Comparison of ENCODE assay signal across 8 cellular contexts in the genomic region with DNA sequence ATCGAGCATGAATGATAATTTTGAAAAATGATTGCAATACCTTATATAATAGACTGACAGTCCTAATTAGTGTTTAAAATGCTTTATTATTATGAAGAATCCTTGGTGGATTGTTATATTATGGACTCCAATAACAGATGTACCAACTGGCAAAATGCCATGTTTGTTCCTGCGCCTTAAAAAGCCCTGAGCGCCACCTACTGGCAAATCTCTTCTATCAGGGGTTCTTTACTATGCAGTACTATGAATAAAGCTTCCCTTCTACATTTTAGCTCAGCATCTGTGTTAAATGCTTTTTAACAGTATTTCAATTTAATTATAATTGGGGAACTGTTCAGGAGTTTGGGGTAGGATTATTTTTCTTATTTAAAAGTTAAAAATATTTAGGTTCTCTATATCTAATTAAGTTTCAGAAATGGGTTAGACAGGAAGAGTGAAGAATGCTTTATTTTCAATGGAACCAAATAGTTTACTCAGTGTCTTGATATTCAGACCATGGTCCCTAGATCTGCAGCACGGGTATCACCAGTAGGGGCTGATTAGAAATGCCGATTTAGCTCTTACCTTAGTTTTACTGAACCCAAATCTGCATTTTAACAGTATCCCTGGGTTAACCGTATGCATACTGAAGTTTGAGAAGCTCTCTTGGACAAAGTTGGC. TPM values are rescaled to one million over a fixed set of nuclear protein-coding genes. Genes with fewer than 3 reads are reported as not detected.
DNase-seq lines count a peak whose midpoint lies in the region; ATAC-seq, FAIRE-seq and TF ChIP-seq lines count a peak whose summit lies in the region.

No MANE protein-coding gene starts in this region.

- H3K9me2 ChIP-seq in DOHH2 (replicated peaks; ENCODE audit: control insufficient read depth, low read length): no peaks in the 10 kb centered on the region

- no peak overlapping the region for H2AFZ ChIP-seq in keratinocyte (ENCODE audit: control insufficient read depth, low read length)

- FAIRE-seq in bronchial epithelial cell (lab: Jason Lieb, UNC) (no peak), keratinocyte (lab: Jason Lieb, UNC) (peak; percentile 67)

- H3K27me3 ChIP-seq in DOHH2 (ENCODE audit: control insufficient read depth, low read length) (no peaks in the 10 kb centered on the region), bronchial epithelial cell (ENCODE audit: control insufficient read depth, insufficient read depth, low read length) (no peaks in the 10 kb centered on the region), keratinocyte (ENCODE audit: control insufficient read depth, extremely low read depth, insufficient read depth, low read length) (no peaks in the 10 kb centered on the region)

- H3K79me2 ChIP-seq in DOHH2 (ENCODE audit: control insufficient read depth, low read length) (peaks cover 84% of the 10 kb centered on the region), keratinocyte (ENCODE audit: control insufficient read depth, insufficient read depth, low read length) (peaks cover 44% of the 10 kb centered on the region)

- 0 out of 2 replicates have a peak, but pooled peaks cover 6% of the 10 kb centered on the region for H3F3A ChIP-seq in DOHH2 (ENCODE audit: control insufficient read depth, insufficient read depth)

- H3K36me3 ChIP-seq in DOHH2 (ENCODE audit: control insufficient read depth, low read length) (peaks cover 28% of the 10 kb centered on the region), bronchial epithelial cell (ENCODE audit: control insufficient read depth, insufficient read depth, low read length) (peaks cover 2% of the 10 kb centered on the region), keratinocyte (ENCODE audit: control insufficient read depth in 2 of 2, extremely low read depth in 1 of 2, insufficient read depth in 2 of 2, low read length in 2 of 2) (peaks cover 2 to 9% of the 10 kb centered on the region in 2 experiments)

- H4K20me1 ChIP-seq in DOHH2 (ENCODE audit: control insufficient read depth, insufficient read depth, low read depth, low read length) (peaks cover 11% of the 10 kb centered on the region; the same call in 1 of the 2 replicates), keratinocyte (ENCODE audit: control insufficient read depth, extremely low read depth, insufficient read depth, low read length) (peaks cover 6% of the 10 kb centered on the region)

- H3K9me3 ChIP-seq in DOHH2 (ENCODE audit: control insufficient read depth, insufficient read depth, low read length): no peaks in the 10 kb centered on the region
- H3K9me3 ChIP-seq in keratinocyte (ENCODE audit: control insufficient read depth, low read depth, low read length): no peaks in the 10 kb centered on the region

- H3K4me2 ChIP-seq in DOHH2 (ENCODE audit: low read length) (no peak overlapping the region), keratinocyte (ENCODE audit: control insufficient read depth, extremely low read depth, insufficient read depth, low read depth, low read length) (no peak overlapping the region)

- TF ChIP-seq CTCF in DOHH2 (IDR thresholded peaks at IDR 0.05; ENCODE audit: low read depth, low read length, poor library complexity, severe bottlenecking) (peak; percentile 84), WI38 (IDR thresholded peaks at IDR 0.05; ENCODE audit: low read depth, low read length) (peak; percentile 61), bronchial epithelial cell (IDR thresholded peaks at IDR 0.05; ENCODE audit: insufficient read depth, low read length, severe bottlenecking) (peak; percentile 57), keratinocyte (optimal IDR thresholded peaks at IDR 0.05 in 1 of 3, IDR thresholded peaks at IDR 0.05 in 1 of 3, conservative IDR thresholded peaks at IDR 0.05 in 1 of 3; ENCODE audit: extremely low read depth in 1 of 3, insufficient read depth in 2 of 3, low read length in 3 of 3) (peak; percentile 59 to 69 (median 63))

- no peaks in the 10 kb centered on the region for H3K9me1 ChIP-seq in keratinocyte (ENCODE audit: control insufficient read depth, extremely low read depth, insufficient read depth, low read length)

- DNase-seq in NCI-H2196 treated with DMSO at 0.1 percent for 48 hours (lab: John Stamatoyannopoulos, UW; ENCODE audit: unreplicated experiment): peak; percentile 44
- peak; percentile 82 for DNase-seq in bronchial epithelial cell (ENCODE audit: low read depth)
- DNase-seq in keratinocyte (ENCODE audit: low read depth, low spot score): peak; percentile 52
- DNase-seq in stimulated activated CD4-positive, alpha-beta T cell treated with anti-CD3 and anti-CD28 coated beads, Interleukin-1b, Interleukin-23, amount 100 ng/mL, for 24 hours (ENCODE audit: low read depth in 4 of 4, low spot score in 1 of 4): peak; percentile 58 to 80 (median 66)

- H3K9ac ChIP-seq in keratinocyte (ENCODE audit: control insufficient read depth, extremely low read depth, insufficient read depth, low read length): no peak overlapping the region

- H3K4me1 ChIP-seq in DOHH2 (ENCODE audit: control insufficient read depth, low read length) (peaks cover 14% of the 10 kb centered on the region), keratinocyte (ENCODE audit: control insufficient read depth, extremely low read depth, insufficient read depth, low read length) (peaks cover 2% of the 10 kb centered on the region)

- dilution Hi-C loops in keratinocyte (cut with MboI; ENCODE audit: extremely low pct_ligation_motif_present, low sequenced_read_pairs): no loop called here

- H3K27ac ChIP-seq in DOHH2 (ENCODE audit: low read depth, low read length) (no peak overlapping the region), keratinocyte (ENCODE audit: control insufficient read depth, insufficient read depth, low read length) (no peak overlapping the region)

- ATAC-seq in HG02981 (IDR thresholded peaks at IDR 0.05; ENCODE audit: unreplicated experiment) (peak; percentile 56), HG02973 (IDR thresholded peaks at IDR 0.05; ENCODE audit: unreplicated experiment) (no peak)

- no peak overlapping the region for H3K4me3 ChIP-seq in DOHH2 (ENCODE audit: low read length)
- H3K4me3 ChIP-seq in WI38 (ENCODE audit: low read depth, low read length): no peak overlapping the region
- H3K4me3 ChIP-seq in bronchial epithelial cell (ENCODE audit: low read depth, low read length): no peak overlapping the region
- H3K4me3 ChIP-seq in keratinocyte (ENCODE audit: control insufficient read depth in 2 of 3, extremely low read depth in 1 of 3, insufficient read depth in 2 of 3, low read depth in 1 of 3, low read length in 3 of 3): no peak overlapping the region

RNA-seq across cellular contexts. Expression of a gene that starts 20.0 kb away (rescaled TPM):
- total RNA-seq in bronchial epithelial cell: 30.0 and 32.9 TPM in 2 replicates
- 15.3 to 24.9 TPM (median 20.3 TPM) in 3 replicates for polyA plus RNA-seq in keratinocyte
- polyA plus RNA-seq in keratinocyte (2011; ENCODE audit: low read depth): 18.3 TPM
- polyA plus RNA-seq in keratinocyte (2011; cell fraction: cytosol; rRNA removed): 16.9 and 40.7 TPM in 2 replicates
- 13.9 and 20.8 TPM in 2 replicates for polyA plus RNA-seq in keratinocyte (2011; cell fraction: nucleus; rRNA removed)
- 13.9 and 18.5 TPM in 2 replicates for polyA plus RNA-seq in keratinocyte (2012; ENCODE audit: low replicate concordance)
- 7.4 to 30.7 TPM (median 17.4 TPM) in 3 replicates for polyA minus RNA-seq in keratinocyte
- polyA minus RNA-seq in keratinocyte (2011; cell fraction: cytosol; rRNA and poly(A)+ RNA removed): 12.5 TPM
- 7.7 and 17.1 TPM in 2 replicates for polyA minus RNA-seq in keratinocyte (2011; cell fraction: nucleus; rRNA and poly(A)+ RNA removed)

RNA-seq across cellular contexts. Expression of a gene that starts 25.6 kb away (rescaled TPM):
- total RNA-seq in bronchial epithelial cell: 14.3 and 18.4 TPM in 2 replicates
- polyA plus RNA-seq in keratinocyte: 3.4 to 5.0 TPM (median 5.0 TPM) in 3 replicates
- 5.5 TPM for polyA plus RNA-seq in keratinocyte (2011; ENCODE audit: low read depth)
- 2.7 and 4.8 TPM in 2 replicates for polyA plus RNA-seq in keratinocyte (2011; cell fraction: cytosol; rRNA removed)
- polyA plus RNA-seq in keratinocyte (2011; cell fraction: nucleus; rRNA removed): 7.2 and 7.8 TPM in 2 replicates
- 3.0 and 7.2 TPM in 2 replicates for polyA plus RNA-seq in keratinocyte (2012; ENCODE audit: low replicate concordance)
- 2.6 to 17.9 TPM (median 10.5 TPM) in 3 replicates for polyA minus RNA-seq in keratinocyte
- polyA minus RNA-seq in keratinocyte (2011; cell fraction: cytosol; rRNA and poly(A)+ RNA removed): 7.1 TPM
- 3.4 and 9.8 TPM in 2 replicates for polyA minus RNA-seq in keratinocyte (2011; cell fraction: nucleus; rRNA and poly(A)+ RNA removed)

RNA-seq across cellular contexts. Expression of a gene that starts 40.7 kb away (rescaled TPM):
- 16.9 and 20.0 TPM in 2 replicates for total RNA-seq in bronchial epithelial cell
- polyA plus RNA-seq in keratinocyte: 10.4 to 13.2 TPM (median 12.0 TPM) in 3 replicates
- 15.7 TPM for polyA plus RNA-seq in keratinocyte (2011; ENCODE audit: low read depth)
- polyA plus RNA-seq in keratinocyte (2011; cell fraction: cytosol; rRNA removed): 8.6 and 9.5 TPM in 2 replicates
- polyA plus RNA-seq in keratinocyte (2011; cell fraction: nucleus; rRNA removed): 10.0 and 10.7 TPM in 2 replicates
- polyA plus RNA-seq in keratinocyte (2012; ENCODE audit: low replicate concordance): 10.2 and 12.3 TPM in 2 replicates
- 4.3 to 8.2 TPM (median 5.5 TPM) in 3 replicates for polyA minus RNA-seq in keratinocyte
- polyA minus RNA-seq in keratinocyte (2011; cell fraction: cytosol; rRNA and poly(A)+ RNA removed): 4.0 TPM
- polyA minus RNA-seq in keratinocyte (2011; cell fraction: nucleus; rRNA and poly(A)+ RNA removed): 2.8 and 3.7 TPM in 2 replicates
